In genomic region chr2:237540223-237540775, GRCh38 we compare ENCODE assay signal across 26 cellular contexts. TPM values are rescaled to one million over a fixed set of nuclear protein-coding genes. Genes with fewer than 3 reads are reported as not detected.
A peak's percentile ranks its signal among the peaks of the same experiment; 100 is the strongest.
DNase-seq lines count a peak whose midpoint lies in the region; ATAC-seq and TF ChIP-seq lines count a peak whose summit lies in the region.
"Had no signal": no experiment of that assay in that cellular context is flagged by ENCODE, and none has a peak within 500 bp of the region (broad histone marks: within the 10 kb centered on the region; RNA-seq: fewer than 3 reads in every experiment).

No MANE protein-coding gene starts in this region.

- H3K4me3 ChIP-seq in right atrium auricular region (no peak overlapping the region), mesenchymal stem cell (ENCODE audit: insufficient read depth in 1 of 2, low read depth in 1 of 2, low read length in 2 of 2) (no peak overlapping the region), vagina (no peak overlapping the region)
- H3K4me3 ChIP-seq: psoas muscle, transverse colon had no signal

- no peak overlapping the region for H2AFZ ChIP-seq in mesenchymal stem cell (ENCODE audit: low read depth, low read length)

- peak; percentile 26 for ATAC-seq in Right ventricle myocardium superior (ENCODE audit: poor library complexity)
- no peak for ATAC-seq in HG02610 (IDR thresholded peaks at IDR 0.05; ENCODE audit: unreplicated experiment)
- ATAC-seq: activated CD8-positive, alpha-beta T cell treated with anti-CD3 and anti-CD28 coated beads for 36 hours had no signal

- peak overlapping the region in 1 of 2 experiments; percentile 26 for H3K14ac ChIP-seq in mesenchymal stem cell (ENCODE audit: low read length in 2 of 2)

- H3K36me3 ChIP-seq in right atrium auricular region (no peaks in the 10 kb centered on the region), mesenchymal stem cell (ENCODE audit: control insufficient read depth in 1 of 2, insufficient read depth in 2 of 2, low read depth in 1 of 2, low read length in 2 of 2) (peaks cover 0 to 73% of the 10 kb centered on the region in 2 experiments), vagina (peaks cover 0 to 3% of the 10 kb centered on the region in 2 donors)
- H3K36me3 ChIP-seq: BE2C, transverse colon had no signal

- H2BK12ac ChIP-seq in mesenchymal stem cell (ENCODE audit: low read length in 2 of 2): no peak overlapping the region

- CTCF ChIA-PET in RWPE1 (lab: Yijun Ruan, JAX): interaction anchor here (0.7 kb wide), 1 partner anchor 325 kb away, joined by 3 read pairs; no protein-coding TSS in a partner anchor

- H4K91ac ChIP-seq in mesenchymal stem cell (ENCODE audit: low read length): peak overlapping the region; percentile 20

- no peak overlapping the region for H3K4ac ChIP-seq in mesenchymal stem cell (ENCODE audit: low read depth in 1 of 2, low read length in 2 of 2)

- H2BK120ac ChIP-seq in mesenchymal stem cell (ENCODE audit: low read depth, low read length): no peak overlapping the region

- no peak overlapping the region for H2BK5ac ChIP-seq in mesenchymal stem cell (ENCODE audit: low read depth, low read length, poor library complexity, severe bottlenecking)

- WGBS in mesenchymal stem cell: 95% methylated on average over 13 of the region's 13 CpGs

- no peak overlapping the region for H3K27ac ChIP-seq in right atrium auricular region
- peak overlapping the region; percentile 76 for H3K27ac ChIP-seq in RWPE1
- no peak overlapping the region for H3K27ac ChIP-seq in mesenchymal stem cell (ENCODE audit: low read length, poor library complexity, severe bottlenecking)
- peak overlapping the region; percentile 65 for H3K27ac ChIP-seq in vagina
- H3K27ac ChIP-seq: brain microvascular endothelial cell, psoas muscle, transverse colon had no signal

- no peak overlapping the region for H3K23ac ChIP-seq in mesenchymal stem cell (ENCODE audit: low read length in 2 of 2)

- POLR2A ChIA-PET in RWPE1 (lab: Yijun Ruan, JAX; ENCODE audit: low non-redundant PET): no interaction called here

- no peak overlapping the region for H2AK5ac ChIP-seq in mesenchymal stem cell (ENCODE audit: low read length, severe bottlenecking)

- H3K18ac ChIP-seq in mesenchymal stem cell (ENCODE audit: low read depth in 1 of 2, low read length in 2 of 2): no peak overlapping the region

- H3K4me2 ChIP-seq in mesenchymal stem cell (ENCODE audit: low read length, poor library complexity, severe bottlenecking): no peak overlapping the region

- DNase-seq in Right ventricle myocardium superior (no peak), right atrium auricular region (ENCODE audit: low spot score) (no peak), RWPE1 (ENCODE audit: low spot score) (no peak), mesenchymal stem cell (no peak), vagina (ENCODE audit: extremely low spot score in 2 of 2) (no peak), iPS-NIHi11 (ENCODE audit: low spot score) (no peak)
- no peak for DNase-seq in activated naive CD4-positive, alpha-beta T cell treated with Interleukin-2 at 50 U/mL for 16 hours
- DNase-seq: activated CD8-positive, alpha-beta T cell treated with anti-CD3 and anti-CD28 coated beads for 36 hours; activated gamma-delta T cell; BE2C; Calu3; NCI-H1105; NCI-H524 treated with DMSO at 0.1 percent for 48 hours; stimulated activated naive CD4-positive, alpha-beta T cell; SW 1271 had no signal

- no peak overlapping the region for H4K8ac ChIP-seq in mesenchymal stem cell (ENCODE audit: low read length)

- intact Hi-C loops in Right ventricle myocardium superior (cut with DNase I) (no loop called here), vagina (cut with DNase I) (no loop called here)

- H3K9me3 ChIP-seq in right atrium auricular region (no peaks in the 10 kb centered on the region), mesenchymal stem cell (ENCODE audit: control insufficient read depth, low read length) (no peaks in the 10 kb centered on the region), vagina (no peaks in the 10 kb centered on the region)
- H3K9me3 ChIP-seq: BE2C, psoas muscle, transverse colon had no signal

- peaks cover 0 to 17% of the 10 kb centered on the region in 2 donors for H3K4me1 ChIP-seq in right atrium auricular region
- H3K4me1 ChIP-seq in mesenchymal stem cell (ENCODE audit: control insufficient read depth, insufficient read depth, low read depth, low read length): peaks cover 4% of the 10 kb centered on the region
- peaks cover 27% of the 10 kb centered on the region for H3K4me1 ChIP-seq in vagina
- H3K4me1 ChIP-seq: BE2C, psoas muscle had no signal

- peaks cover 23% of the 10 kb centered on the region for H3K79me1 ChIP-seq in mesenchymal stem cell (replicated peaks; ENCODE audit: low read length, poor library complexity, severe bottlenecking)

- no peak for TF ChIP-seq POLR2A in vagina (IDR thresholded peaks at IDR 0.05)

- TF ChIP-seq CTCF in right atrium auricular region (IDR thresholded peaks at IDR 0.05): no peak
- no peak for TF ChIP-seq CTCF in RWPE1 (conservative IDR thresholded peaks at IDR 0.05; ENCODE audit: low read depth)
- TF ChIP-seq CTCF in vagina (IDR thresholded peaks at IDR 0.05): no peak

- no peaks in the 10 kb centered on the region for H3K27me3 ChIP-seq in right atrium auricular region
- H3K27me3 ChIP-seq in mesenchymal stem cell (ENCODE audit: control insufficient read depth in 1 of 2, insufficient read depth in 1 of 2, low read length in 2 of 2): no peaks in the 10 kb centered on the region
- H3K27me3 ChIP-seq in vagina: no peaks in the 10 kb centered on the region
- H3K27me3 ChIP-seq: BE2C, brain microvascular endothelial cell, transverse colon had no signal

- no peak overlapping the region for H2BK15ac ChIP-seq in mesenchymal stem cell (ENCODE audit: low read depth, poor library complexity, severe bottlenecking)

- peak overlapping the region; percentile 10 for H3K9ac ChIP-seq in mesenchymal stem cell (ENCODE audit: low read length)

RNA-seq across cellular contexts. Expression of gene PRLH, which starts 26.1 kb away (rescaled TPM):
- total RNA-seq in Right ventricle myocardium superior (not detected), right atrium auricular region (not detected), vagina (not detected)
- not detected for polyA plus RNA-seq in mesenchymal stem cell (2013, experiment 1 of 2)
- not detected for polyA plus RNA-seq in mesenchymal stem cell (2013, experiment 2 of 2)
- total RNA-seq: A673; activated CD8-positive, alpha-beta T cell treated with anti-CD3 and anti-CD28 coated beads for 36 hours; Calu3; fibroblast of lung; glomerular endothelial cell; lower leg skin; mononuclear cell; neural crest cell; psoas muscle; transverse colon had no signal
- polyA plus RNA-seq: fibroblast of lung, psoas muscle, small intestine had no signal

RNA-seq across cellular contexts. Expression of gene RAB17, which starts 50.2 kb away (rescaled TPM):
- 4.1 TPM for total RNA-seq in Right ventricle myocardium superior
- total RNA-seq in right atrium auricular region: 1 to 10 TPM; 1.0 to 4.5 TPM
- polyA plus RNA-seq in mesenchymal stem cell (2013, experiment 1 of 2): 0.11 TPM
- polyA plus RNA-seq in mesenchymal stem cell (2013, experiment 2 of 2): 0.11 TPM
- total RNA-seq in vagina: not detected
- total RNA-seq: neural crest cell had no signal

RNA-seq across cellular contexts. Expression of gene MLPH, which starts 53.2 kb away (rescaled TPM):
- 80.9 TPM for total RNA-seq in Right ventricle myocardium superior
- 100 to 1,000 TPM in 1 of 2 donors, 10 to 100 TPM in 1; 27.1 to 108 TPM for total RNA-seq in right atrium auricular region
- 93.7 TPM for polyA plus RNA-seq in mesenchymal stem cell (2013, experiment 1 of 2)
- 85.6 TPM for polyA plus RNA-seq in mesenchymal stem cell (2013, experiment 2 of 2)
- 34.6 TPM for total RNA-seq in vagina
- total RNA-seq: A673; activated CD8-positive, alpha-beta T cell treated with anti-CD3 and anti-CD28 coated beads for 36 hours; mononuclear cell; neural crest cell had no signal

Comparison
In these comparisons a context has a peak if more than half of its experiments do, and no peak if none do; other contexts are left out.
1. H3K27ac ChIP-seq: peak in RWPE1 (single experiment) and vagina (single experiment); none in right atrium auricular region (0 of 2) and mesenchymal stem cell (single experiment).